Comparison of ENCODE assay signal across 21 cellular contexts in genomic region chr2:32925976-32926707, GRCh38.
"Had no signal": no experiment of that assay in that cellular context is flagged by ENCODE, and none has a peak within 500 bp of the region (broad histone marks: within the 10 kb centered on the region; RNA-seq: fewer than 3 reads in every experiment).

No MANE protein-coding gene starts in this region.

- H3K27ac Mint-ChIP-seq: activated naive CD4-positive, alpha-beta T cell treated with anti-CD3 and anti-CD28 coated beads for 36 hours; activated naive CD8-positive, alpha-beta T cell; activated T-helper 17 cell treated with anti-CD3 and anti-CD28 coated beads, Interleukin-2, amount 50 U/mL, for 72 hours had no signal

- DNase-seq: activated CD4-positive, alpha-beta T cell treated with anti-CD3 and anti-CD28 coated beads for 48 hours; activated CD4-positive, alpha-beta T cell treated with anti-CD3 and anti-CD28 coated beads, Interleukin-2, amount 50 U/mL, for 4 hours; activated CD4-positive, CD25-positive, alpha-beta regulatory T cell treated with anti-CD3 and anti-CD28 coated beads, Interleukin-2, amount 50 U/mL, for 72 hours; activated gamma-delta T cell; activated naive CD4-positive, alpha-beta T cell treated with anti-CD3 and anti-CD28 coated beads for 36 hours; activated T-cell treated with anti-CD3 and anti-CD28 coated beads for 4 hours; activated T-cell treated with anti-CD3 and anti-CD28 coated beads, Interleukin-2, amount 50 U/mL, for 48 hours; Karpas-422; MM.1S; NCI-H1105; NCI-H1436; NCI-H187; NCI-H2081; NCI-H524; PC-9; T-helper 1 cell had no signal

- H3K4me1 Mint-ChIP-seq: activated T-helper 17 cell treated with anti-CD3 and anti-CD28 coated beads, Interleukin-2, amount 50 U/mL, for 72 hours had no signal

- H3K4me2 ChIP-seq: PC-9 had no signal

- H2AFZ ChIP-seq: PC-9 had no signal

- H3K27me3 ChIP-seq: brain microvascular endothelial cell, cardiac muscle cell had no signal

- H3K36me3 Mint-ChIP-seq: activated naive CD8-positive, alpha-beta T cell had no signal

- H3K9me3 Mint-ChIP-seq: activated naive CD4-positive, alpha-beta T cell treated with anti-CD3 and anti-CD28 coated beads for 36 hours; activated T-helper 17 cell treated with anti-CD3 and anti-CD28 coated beads, Interleukin-2, amount 50 U/mL, for 72 hours had no signal

- H3K4me3 ChIP-seq: cardiac muscle cell, K562, PC-9 had no signal

- H3K36me3 ChIP-seq: brain microvascular endothelial cell, cardiac muscle cell had no signal

- ATAC-seq: activated T-helper 17 cell treated with anti-CD3 and anti-CD28 coated beads, Interleukin-2, amount 50 U/mL, for 72 hours had no signal

- H3K4me3 Mint-ChIP-seq: activated naive CD4-positive, alpha-beta T cell treated with anti-CD3 and anti-CD28 coated beads for 36 hours; activated naive CD8-positive, alpha-beta T cell; activated T-helper 17 cell treated with anti-CD3 and anti-CD28 coated beads, Interleukin-2, amount 50 U/mL, for 72 hours had no signal

- H3K27ac ChIP-seq: brain microvascular endothelial cell, cardiac muscle cell, PC-9 had no signal
